ENCODE assay signal across 23 cellular contexts in genomic region chr6:1597924-1598323, GRCh38. TPM values are rescaled to one million over a fixed set of nuclear protein-coding genes. Genes with fewer than 3 reads are reported as not detected.
DNase-seq lines count a peak whose midpoint lies in the region; ATAC-seq and TF ChIP-seq lines count a peak whose summit lies in the region.
"Had no signal": no experiment of that assay in that cellular context is flagged by ENCODE, and none has a peak within 500 bp of the region (broad histone marks: within the 10 kb centered on the region; RNA-seq: fewer than 3 reads in every experiment).

No MANE protein-coding gene starts in this region.

- POLR2A ChIA-PET in Caco-2 (lab: Charles Lee): no interaction called here
- POLR2A ChIA-PET in WTC11 (lab: Charles Lee): no interaction called here

- no peak for DNase-seq in Caco-2
- DNase-seq in M059J (ENCODE audit: low read depth): peak; percentile 28
- DNase-seq in WTC11 (ENCODE audit: low spot score): no peak
- DNase-seq in fibroblast of pulmonary artery (ENCODE audit: low read depth): peak; percentile 86
- DNase-seq in NCI-H510A treated with DMSO at 0.1 percent for 48 hours (lab: John Stamatoyannopoulos, UW): no peak
- DNase-seq in HUDEP-2 (lab: John Stamatoyannopoulos, UW; ENCODE audit: unreplicated experiment in 76 of 76): no peak
- DNase-seq in H7: no peak
- DNase-seq: activated CD4-positive, alpha-beta memory T cell treated with anti-CD3 and anti-CD28 coated beads, Interleukin-2, amount 10 ng/mL, durations not matched to agents 7 days and 5 days; activated T-cell treated with anti-CD3 and anti-CD28 coated beads, Interleukin-2, amount 50 U/mL, for 48 hours; colonic mucosa; DMS53; immature natural killer cell; Kasumi-1; lower lobe of right lung; NCI-H1694 treated with DMSO at 0.1 percent for 48 hours; NCI-H446; stimulated activated naive CD4-positive, alpha-beta T cell treated with Interleukin-2 at 50 U/mL for 16 hours; T-helper 1 cell; transverse colon had no signal

- H3K4me3 Mint-ChIP-seq in Caco-2 (ENCODE audit: unreplicated experiment) (peak overlapping the region; percentile 47), WTC11 (no peak overlapping the region)
- H3K4me3 Mint-ChIP-seq: activated CD4-positive, alpha-beta memory T cell treated with anti-CD3 and anti-CD28 coated beads, Interleukin-2, amount 10 ng/mL, durations not matched to agents 7 days and 5 days; activated naive CD4-positive, alpha-beta T cell treated with anti-CD3 and anti-CD28 coated beads, Interleukin-2, amount 50 U/mL, for 24 hours; immature natural killer cell had no signal

- no TSS peak for BruUV-seq in Caco-2 (replicated peaks; lab: Mats Ljungman, UMichigan)

- CTCF ChIA-PET in Caco-2 (lab: Charles Lee): interaction anchor here (1.7 to 3.1 kb wide), 2 partner anchors 12 to 506 kb away, joined by 3 to 9 read pairs; no protein-coding TSS in a partner anchor
- CTCF ChIA-PET in WTC11 (lab: Charles Lee): interaction anchor here (1.7 to 2.4 kb wide), 2 partner anchors 17 to 851 kb away, joined by 5 to 7 read pairs; no protein-coding TSS in a partner anchor

- H3K4me1 ChIP-seq in Caco-2: peaks cover 21% of the 10 kb centered on the region
- H3K4me1 ChIP-seq: colonic mucosa had no signal

- intact Hi-C loops in Caco-2 (cut with micrococcal nuclease; ENCODE audit: unreplicated experiment): loop anchor here (2.0 to 5.0 kb wide), 4 partner anchors 76 to 849 kb away; no protein-coding TSS in a partner anchor

- no peak overlapping the region for H3K27ac Mint-ChIP-seq in Caco-2 (ENCODE audit: unreplicated experiment)
- no peak overlapping the region for H3K27ac Mint-ChIP-seq in WTC11
- H3K27ac Mint-ChIP-seq: activated CD4-positive, alpha-beta memory T cell treated with anti-CD3 and anti-CD28 coated beads, Interleukin-2, amount 10 ng/mL, durations not matched to agents 7 days and 5 days; activated naive CD4-positive, alpha-beta T cell treated with anti-CD3 and anti-CD28 coated beads, Interleukin-2, amount 50 U/mL, for 24 hours; immature natural killer cell had no signal

- H3K9me3 ChIP-seq in Caco-2: no peaks in the 10 kb centered on the region
- H3K9me3 ChIP-seq: colonic mucosa, lower lobe of right lung, transverse colon had no signal

- H3K4me3 ChIP-seq in Caco-2 (ENCODE audit: low read depth, low read length) (no peak overlapping the region), fibroblast of pulmonary artery (replicated peaks; ENCODE audit: low read depth, low read length) (no peak overlapping the region), H7 (ENCODE audit: insufficient read depth, low read depth, low read length) (no peak overlapping the region)
- H3K4me3 ChIP-seq: colonic mucosa, lower lobe of right lung, transverse colon had no signal

- H3K4me1 Mint-ChIP-seq in Caco-2 (ENCODE audit: low read depth, unreplicated experiment) (peaks cover 17% of the 10 kb centered on the region), WTC11 (peaks cover 27% of the 10 kb centered on the region)

- H3K27me3 ChIP-seq in Caco-2 (replicated peaks; ENCODE audit: control insufficient read depth, insufficient read depth, low read length) (no peaks in the 10 kb centered on the region), H7 (ENCODE audit: control insufficient read depth, insufficient read depth, low read length) (peaks cover 3% of the 10 kb centered on the region; the same call in 1 of the 2 replicates)

- H3K9me3 Mint-ChIP-seq in Caco-2 (ENCODE audit: unreplicated experiment) (no peaks in the 10 kb centered on the region), WTC11 (no peaks in the 10 kb centered on the region)
- H3K9me3 Mint-ChIP-seq: activated CD4-positive, alpha-beta memory T cell treated with anti-CD3 and anti-CD28 coated beads, Interleukin-2, amount 10 ng/mL, durations not matched to agents 7 days and 5 days; activated naive CD4-positive, alpha-beta T cell treated with anti-CD3 and anti-CD28 coated beads, Interleukin-2, amount 50 U/mL, for 24 hours; immature natural killer cell had no signal

- peaks cover 2% of the 10 kb centered on the region for H3K27me3 Mint-ChIP-seq in Caco-2 (ENCODE audit: insufficient read depth, unreplicated experiment)
- peaks cover 51% of the 10 kb centered on the region for H3K27me3 Mint-ChIP-seq in WTC11 (ENCODE audit: low read depth)

- TF ChIP-seq CTCF in Caco-2 (IDR thresholded peaks at IDR 0.05; ENCODE audit: insufficient read depth in 1 of 2, low read depth in 1 of 2, low read length in 1 of 2, severe bottlenecking in 1 of 2, unreplicated experiment in 1 of 2): no peak
- TF ChIP-seq CTCF in WTC11 (IDR thresholded peaks at IDR 0.05): no peak
- no peak for TF ChIP-seq CTCF in fibroblast of pulmonary artery (IDR thresholded peaks at IDR 0.05; ENCODE audit: low read length, missing control alignments)

- H3K36me3 Mint-ChIP-seq in Caco-2 (ENCODE audit: insufficient read depth, unreplicated experiment) (peaks cover 4% of the 10 kb centered on the region), WTC11 (no peaks in the 10 kb centered on the region)
- H3K36me3 Mint-ChIP-seq: activated naive CD4-positive, alpha-beta T cell treated with anti-CD3 and anti-CD28 coated beads, Interleukin-2, amount 50 U/mL, for 24 hours; immature natural killer cell had no signal

- H3K36me3 ChIP-seq in Caco-2 (ENCODE audit: control insufficient read depth, insufficient read depth, low read length) (no peaks in the 10 kb centered on the region), H7 (replicated peaks; ENCODE audit: control insufficient read depth, insufficient read depth, low read length) (no peaks in the 10 kb centered on the region)
- H3K36me3 ChIP-seq: colonic mucosa, lower lobe of right lung, transverse colon had no signal

- ATAC-seq in WTC11: no peak
- ATAC-seq in GM21381 (IDR thresholded peaks at IDR 0.05; ENCODE audit: unreplicated experiment): no peak
- ATAC-seq: lower lobe of right lung, Right ventricle myocardium inferior, sciatic nerve had no signal

TF ChIP-seq in WTC11, 78 proteins besides CTCF, POLR2A, EP300 and RAD21:
- TF ChIP-seq ATF2 (CRISPR knock-in tag; IDR thresholded peaks at IDR 0.05; ENCODE audit: borderline replicate concordance, low read depth) (no peak), ZNF232 (CRISPR knock-in tag; IDR thresholded peaks at IDR 0.05) (no peak), ZNF121 (CRISPR knock-in tag; IDR thresholded peaks at IDR 0.05) (no peak), GABPB1 (CRISPR knock-in tag; IDR thresholded peaks at IDR 0.05) (peak; percentile 84)

RNA-seq across cellular contexts. Expression of gene FOXC1, which starts 11.8 kb away (rescaled TPM):
- total RNA-seq in Caco-2 (2022) (6.8 and 7.1 TPM in 2 replicates), WTC11 (2021) (6.1 to 10.7 TPM (median 7.2 TPM) in 3 replicates)
- total RNA-seq in M059J (2014; rRNA removed; shearing (Covaris generic)): 8.3 and 10.2 TPM in 2 replicates
- 3.7 and 6.8 TPM in 2 replicates for total RNA-seq in H7 (2014; rRNA removed; shearing (Covaris generic))

Comparison
In these comparisons a context has a peak if more than half of its experiments do, and no peak if none do; other contexts are left out.
1. DNase-seq: peak in M059J (single experiment) and fibroblast of pulmonary artery (single experiment); none in Caco-2 (0 of 2), WTC11 (single experiment), NCI-H510A treated with DMSO at 0.1 percent for 48 hours (single experiment), HUDEP-2 (0 of 76) and H7 (single experiment).